ENCODE assay signal across 19 cellular contexts in genomic region chr2:137535897-137536296, GRCh38.
"Had no signal": no experiment of that assay in that cellular context is flagged by ENCODE, and none has a peak within 500 bp of the region (broad histone marks: within the 10 kb centered on the region; RNA-seq: fewer than 3 reads in every experiment).

No MANE protein-coding gene starts in this region.

- H3K4me1 Mint-ChIP-seq: activated naive CD4-positive, alpha-beta T cell treated with anti-CD3 and anti-CD28 coated beads, Interleukin-2, amount 50 U/mL, for 24 hours; naive B cell had no signal

- H3K27ac Mint-ChIP-seq: activated naive CD4-positive, alpha-beta T cell treated with anti-CD3 and anti-CD28 coated beads, Interleukin-2, amount 50 U/mL, for 24 hours; naive B cell had no signal

- H3K27me3 Mint-ChIP-seq: activated naive CD4-positive, alpha-beta T cell treated with anti-CD3 and anti-CD28 coated beads, Interleukin-2, amount 50 U/mL, for 24 hours; naive B cell had no signal

- H3K27ac ChIP-seq: body of pancreas, colonic mucosa, esophagus squamous epithelium, left ventricle myocardium inferior, pancreas, thoracic aorta, WERI-Rb-1 had no signal

- H3K9me3 ChIP-seq: body of pancreas, colonic mucosa, esophagus squamous epithelium, pancreas, thoracic aorta had no signal

- DNase-seq: activated CD4-positive, alpha-beta T cell treated with anti-CD3 and anti-CD28 coated beads, Interleukin-2, amount 50 U/mL, for 48 hours; activated effector memory CD4-positive, alpha-beta T cell treated with anti-CD3 and anti-CD28 coated beads, Interleukin-2, amount 50 U/mL, for 16 hours; activated T-cell treated with anti-CD3 and anti-CD28 coated beads, Interleukin-2, amount 50 U/mL, for 4 hours; amniotic stem cell; body of pancreas; central memory CD4-positive, alpha-beta T cell; colonic mucosa; esophagus squamous epithelium; glutamatergic neuron; hypothalamus; kidney; left ventricle myocardium inferior; naive B cell; pancreas; stimulated activated CD4-positive, alpha-beta T cell treated with anti-CD3 and anti-CD28 coated beads, Interleukin-1b, Interleukin-23, amount 100 ng/mL, for 48 hours; WERI-Rb-1 had no signal

- H3K4me3 ChIP-seq: body of pancreas, colonic mucosa, esophagus squamous epithelium, left ventricle myocardium inferior, pancreas, thoracic aorta had no signal

- ATAC-seq: activated T-cell treated with anti-CD3 and anti-CD28 coated beads, Interleukin-2, amount 50 U/mL, for 4 hours; body of pancreas; pancreas; sciatic nerve had no signal

- H3K4me3 Mint-ChIP-seq: activated naive CD4-positive, alpha-beta T cell treated with anti-CD3 and anti-CD28 coated beads, Interleukin-2, amount 50 U/mL, for 24 hours; activated T-cell treated with anti-CD3 and anti-CD28 coated beads, Interleukin-2, amount 50 U/mL, for 4 hours had no signal

- H3K27me3 ChIP-seq: body of pancreas, colonic mucosa, esophagus squamous epithelium had no signal

- H3K4me1 ChIP-seq: body of pancreas, colonic mucosa, esophagus squamous epithelium, left ventricle myocardium inferior, pancreas had no signal

- H3K36me3 ChIP-seq: colonic mucosa, esophagus squamous epithelium, left ventricle myocardium inferior, pancreas, thoracic aorta, WERI-Rb-1 had no signal

- H3K36me3 Mint-ChIP-seq: activated naive CD4-positive, alpha-beta T cell treated with anti-CD3 and anti-CD28 coated beads, Interleukin-2, amount 50 U/mL, for 24 hours; naive B cell had no signal
